ENCODE assay signal across 36 cellular contexts in the genomic region with DNA sequence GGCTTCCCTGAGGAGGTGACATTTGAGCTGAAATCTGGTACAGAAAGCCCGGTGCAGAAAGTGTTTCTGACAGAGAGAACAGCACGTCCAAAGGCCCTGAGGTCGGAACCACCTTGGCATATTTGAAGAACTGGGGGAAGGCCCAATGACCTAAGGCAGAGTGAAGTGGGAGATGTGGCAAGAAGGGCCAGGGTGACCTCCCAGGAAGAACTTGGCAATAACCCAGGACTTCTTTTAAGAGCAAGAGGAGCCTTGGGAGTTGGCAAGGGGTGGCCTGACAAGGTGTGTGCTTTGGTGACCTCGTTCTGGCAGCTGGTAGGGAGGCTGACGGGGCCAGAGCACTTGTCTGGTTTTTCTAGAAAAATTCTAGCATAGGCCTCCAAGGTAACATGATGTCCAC. TPM values are rescaled to one million over a fixed set of nuclear protein-coding genes. Genes with fewer than 3 reads are reported as not detected.
"Had no signal": no experiment of that assay in that cellular context is flagged by ENCODE, and none has a peak within 500 bp of the region (broad histone marks: within the 10 kb centered on the region; RNA-seq: fewer than 3 reads in every experiment).

No MANE protein-coding gene starts in this region.

- H3K36me3 ChIP-seq: ovary, thyroid gland, upper lobe of left lung had no signal

- DNase-seq: activated CD4-positive, alpha-beta T cell treated with anti-CD3 and anti-CD28 coated beads, Interleukin-2, amount 10 ng/mL, durations not matched to agents 7 days and 5 days; activated CD8-positive, alpha-beta T cell treated with anti-CD3 and anti-CD28 coated beads for 36 hours; activated naive CD8-positive, alpha-beta T cell treated with anti-CD3 and anti-CD28 coated beads, Interleukin-2, amount 50 U/mL, for 24 hours; activated T-cell treated with anti-CD3 and anti-CD28 coated beads, Interleukin-2, amount 50 U/mL, for 4 hours; amygdala; foreskin fibroblast; head of caudate nucleus; hypothalamus; immature natural killer cell; kidney; naive B cell; nephron progenitor cell; ovary; retina; small intestine; stimulated activated CD4-positive, alpha-beta T cell treated with anti-CD3 and anti-CD28 coated beads, Interleukin-1b, Interleukin-23, amount 100 ng/mL, for 48 hours; stimulated activated CD4-positive, alpha-beta T cell treated with anti-CD3 and anti-CD28 coated beads, Interleukin-4, amount 100 ng/mL, for 4 hours; stimulated activated CD8-positive, alpha-beta memory T cell treated with anti-CD3 and anti-CD28 coated beads, Interleukin-4, amount 100 ng/mL, for 48 hours; stomach; T-helper 17 cell; T1000; WERI-Rb-1 had no signal

- FAIRE-seq: bronchial epithelial cell, kidney, small intestine had no signal

- H3K4me1 ChIP-seq: thyroid gland had no signal

- H3K27me3 Mint-ChIP-seq: activated CD4-positive, alpha-beta T cell treated with anti-CD3 and anti-CD28 coated beads, Interleukin-2, amount 10 ng/mL, durations not matched to agents 7 days and 5 days; activated CD8-positive, alpha-beta T cell treated with anti-CD3 and anti-CD28 coated beads for 36 hours; activated naive CD4-positive, alpha-beta T cell treated with anti-CD3 and anti-CD28 coated beads, Interleukin-2, amount 50 U/mL, for 24 hours; activated naive CD8-positive, alpha-beta T cell treated with anti-CD3 and anti-CD28 coated beads, Interleukin-2, amount 50 U/mL, for 24 hours; central memory CD8-positive, alpha-beta T cell; dendritic cell treated with granulocyte-macrophage colony-stimulating factor and Interleukin-4, amounts not matched to agents 40 ng/mL and 50 ng/mL, for 4 days; naive B cell; progenitor cell of endocrine pancreas; stimulated activated memory B cell treated with anti-CD40 and anti-IgM and Interleukin-4, amounts not matched to agents 10 μg/mL and 1 μg/mL and 100 μg/mL, for 72 hours; T-helper 17 cell had no signal

- H3K27ac Mint-ChIP-seq: activated CD4-positive, alpha-beta T cell treated with anti-CD3 and anti-CD28 coated beads, Interleukin-2, amount 10 ng/mL, durations not matched to agents 7 days and 5 days; activated CD8-positive, alpha-beta T cell treated with anti-CD3 and anti-CD28 coated beads for 36 hours; activated naive CD4-positive, alpha-beta T cell treated with anti-CD3 and anti-CD28 coated beads, Interleukin-2, amount 50 U/mL, for 24 hours; activated naive CD8-positive, alpha-beta T cell treated with anti-CD3 and anti-CD28 coated beads, Interleukin-2, amount 50 U/mL, for 24 hours; activated T-helper 2 cell treated with anti-CD3 and anti-CD28 coated beads, Interferon-gamma antibody, Interleukin-2, Interleukin-4, amounts not matched to agents 10 μg/mL and 5 μg/mL and 100 μg/mL, durations not matched to agents 14 hours and 24 hours and 36 hours; dendritic cell treated with granulocyte-macrophage colony-stimulating factor and Interleukin-4, amounts not matched to agents 40 ng/mL and 50 ng/mL, for 4 days; endodermal cell; immature natural killer cell; naive B cell; nephron progenitor cell; progenitor cell of endocrine pancreas; stimulated activated memory B cell treated with anti-CD40 and anti-IgM and Interleukin-4, amounts not matched to agents 10 μg/mL and 1 μg/mL and 100 μg/mL, for 72 hours; T-helper 17 cell had no signal

- H3K4me1 Mint-ChIP-seq: activated CD4-positive, alpha-beta T cell treated with anti-CD3 and anti-CD28 coated beads, Interleukin-2, amount 10 ng/mL, durations not matched to agents 7 days and 5 days; activated naive CD4-positive, alpha-beta T cell treated with anti-CD3 and anti-CD28 coated beads, Interleukin-2, amount 50 U/mL, for 24 hours; immature natural killer cell had no signal

- ATAC-seq: activated CD4-positive, CD25-positive, alpha-beta regulatory T cell treated with anti-CD3 and anti-CD28 coated beads, Interleukin-2, amount 50 U/mL, for 24 hours; activated CD8-positive, alpha-beta T cell treated with anti-CD3 and anti-CD28 coated beads for 36 hours; activated naive CD8-positive, alpha-beta T cell treated with anti-CD3 and anti-CD28 coated beads, Interleukin-2, amount 50 U/mL, for 24 hours; activated T-cell treated with anti-CD3 and anti-CD28 coated beads, Interleukin-2, amount 50 U/mL, for 4 hours; esophagus mucosa; left lobe of liver; sciatic nerve; stimulated activated memory B cell treated with anti-CD40 and anti-IgM and Interleukin-4, amounts not matched to agents 10 μg/mL and 1 μg/mL and 100 μg/mL, for 72 hours; T-helper 17 cell had no signal

- H3K27ac ChIP-seq: ovary, stomach, thyroid gland, upper lobe of left lung, WERI-Rb-1 had no signal

- H3K4me3 Mint-ChIP-seq: activated CD4-positive, alpha-beta T cell treated with anti-CD3 and anti-CD28 coated beads, Interleukin-2, amount 10 ng/mL, durations not matched to agents 7 days and 5 days; activated CD8-positive, alpha-beta T cell treated with anti-CD3 and anti-CD28 coated beads for 36 hours; activated naive CD4-positive, alpha-beta T cell treated with anti-CD3 and anti-CD28 coated beads, Interleukin-2, amount 50 U/mL, for 24 hours; activated naive CD8-positive, alpha-beta T cell treated with anti-CD3 and anti-CD28 coated beads, Interleukin-2, amount 50 U/mL, for 24 hours; activated T-cell treated with anti-CD3 and anti-CD28 coated beads, Interleukin-2, amount 50 U/mL, for 4 hours; central memory CD8-positive, alpha-beta T cell; dendritic cell treated with granulocyte-macrophage colony-stimulating factor and Interleukin-4, amounts not matched to agents 40 ng/mL and 50 ng/mL, for 4 days; endodermal cell; immature natural killer cell; nephron progenitor cell; stimulated activated memory B cell treated with anti-CD40 and anti-IgM and Interleukin-4, amounts not matched to agents 10 μg/mL and 1 μg/mL and 100 μg/mL, for 72 hours; T-helper 17 cell had no signal

- H3K4me3 ChIP-seq: ovary, stomach, thyroid gland, upper lobe of left lung had no signal

- H3K27me3 ChIP-seq: ovary, stomach, thyroid gland, upper lobe of left lung had no signal

- H3K9me3 ChIP-seq: ovary, stomach, thyroid gland, upper lobe of left lung had no signal

- H3K9me3 Mint-ChIP-seq: activated CD4-positive, alpha-beta T cell treated with anti-CD3 and anti-CD28 coated beads, Interleukin-2, amount 10 ng/mL, durations not matched to agents 7 days and 5 days; activated CD8-positive, alpha-beta T cell treated with anti-CD3 and anti-CD28 coated beads for 36 hours; activated naive CD4-positive, alpha-beta T cell treated with anti-CD3 and anti-CD28 coated beads, Interleukin-2, amount 50 U/mL, for 24 hours; activated naive CD8-positive, alpha-beta T cell treated with anti-CD3 and anti-CD28 coated beads, Interleukin-2, amount 50 U/mL, for 24 hours; activated T-cell treated with anti-CD3 and anti-CD28 coated beads, Interleukin-2, amount 50 U/mL, for 4 hours; activated T-helper 2 cell treated with anti-CD3 and anti-CD28 coated beads, Interferon-gamma antibody, Interleukin-2, Interleukin-4, amounts not matched to agents 10 μg/mL and 5 μg/mL and 100 μg/mL, durations not matched to agents 14 hours and 24 hours and 36 hours; central memory CD8-positive, alpha-beta T cell; dendritic cell treated with granulocyte-macrophage colony-stimulating factor and Interleukin-4, amounts not matched to agents 40 ng/mL and 50 ng/mL, for 4 days; endodermal cell; immature natural killer cell; naive B cell; nephron progenitor cell; stimulated activated memory B cell treated with anti-CD40 and anti-IgM and Interleukin-4, amounts not matched to agents 10 μg/mL and 1 μg/mL and 100 μg/mL, for 72 hours had no signal

RNA-seq across cellular contexts. Expression of a gene that starts 23.4 kb away (rescaled TPM):
- total RNA-seq: activated CD4-positive, alpha-beta T cell treated with anti-CD3 and anti-CD28 coated beads, Interleukin-2, amount 10 ng/mL, durations not matched to agents 7 days and 5 days; T-helper 17 cell had no signal
- polyA plus RNA-seq: immature natural killer cell had no signal
